In the genomic region with DNA sequence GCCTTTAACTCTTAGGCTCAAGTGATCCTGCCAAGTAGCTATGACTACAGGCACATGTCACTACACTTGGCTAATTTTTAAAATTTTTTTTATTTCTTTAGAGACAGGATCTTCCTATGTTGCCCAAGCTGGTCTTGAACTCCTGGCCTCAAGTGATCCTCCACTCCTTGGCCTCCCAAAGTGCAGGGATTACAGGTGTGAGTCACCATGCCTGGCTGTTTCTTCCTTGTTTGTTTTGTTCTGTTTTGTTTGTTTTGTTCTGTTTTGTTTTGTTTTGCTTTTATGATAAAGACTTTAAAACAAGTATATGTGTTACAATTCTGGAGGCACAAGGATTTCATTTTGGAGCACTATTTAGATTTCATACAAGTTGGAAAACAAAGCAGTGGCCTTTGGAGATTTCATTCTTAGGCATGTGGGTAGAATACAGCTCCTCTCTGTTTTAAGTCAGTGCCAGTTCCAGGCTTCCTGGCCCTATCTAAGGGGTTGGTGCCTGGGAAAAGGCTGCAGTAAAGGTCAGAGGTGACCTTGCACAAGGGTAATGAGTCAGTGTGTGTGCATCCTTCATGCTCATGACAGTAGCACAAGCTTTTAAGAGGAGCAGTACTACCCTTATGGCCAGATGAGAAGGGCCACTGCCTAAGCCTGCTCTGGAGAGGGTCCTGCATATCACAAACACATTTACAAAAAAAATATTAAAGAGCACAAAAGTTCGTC, we compare ENCODE assay signal across 14 cellular contexts. TPM values are rescaled to one million over a fixed set of nuclear protein-coding genes. Genes with fewer than 3 reads are reported as not detected.
DNase-seq lines count a peak whose midpoint lies in the region; ATAC-seq, FAIRE-seq and TF ChIP-seq lines count a peak whose summit lies in the region.
"Had no signal": no experiment of that assay in that cellular context is flagged by ENCODE, and none has a peak within 500 bp of the region (broad histone marks: within the 10 kb centered on the region; RNA-seq: fewer than 3 reads in every experiment).

No MANE protein-coding gene starts in this region.

- no peak overlapping the region for H2AK5ac ChIP-seq in trophoblast cell (ENCODE audit: low read length)

- no peak overlapping the region for H3K9ac ChIP-seq in trophoblast cell (ENCODE audit: low read length)

- H2BK5ac ChIP-seq in trophoblast cell (ENCODE audit: low read depth, low read length, poor library complexity), result no peak overlapping the region

- H3K79me2 ChIP-seq in trophoblast cell (ENCODE audit: control insufficient read depth, insufficient read depth, low read length, poor library complexity), result no peaks in the 10 kb centered on the region

- no peaks in the 10 kb centered on the region for H3K27me3 ChIP-seq in Panc1 (ENCODE audit: control insufficient read depth, insufficient read depth, low read length)
- H3K27me3 ChIP-seq in trophoblast cell (ENCODE audit: insufficient read depth, low read length), result no peaks in the 10 kb centered on the region
- H3K27me3 ChIP-seq: tibial nerve had no signal

- no peak overlapping the region for H2BK120ac ChIP-seq in trophoblast cell (ENCODE audit: insufficient read depth, low read length, poor library complexity)

- H4K91ac ChIP-seq in trophoblast cell (ENCODE audit: low read depth, low read length), result no peak overlapping the region

- H3K4me1 ChIP-seq in Panc1 (ENCODE audit: control insufficient read depth, insufficient read depth, low read length) (peaks cover 15% of the 10 kb centered on the region), trophoblast cell (ENCODE audit: control insufficient read depth in 1 of 2, insufficient read depth in 2 of 2, low read length in 2 of 2) (peaks cover 3% of the 10 kb centered on the region in 2 experiments)

- H3K36me3 Mint-ChIP-seq in activated CD4-positive, alpha-beta memory T cell treated with anti-CD3 and anti-CD28 coated beads for 36 hours, result no peaks in the 10 kb centered on the region
- H3K36me3 Mint-ChIP-seq in endothelial cell (ENCODE audit: low read depth, unreplicated experiment), result peaks cover 2% of the 10 kb centered on the region

- DNase-seq in HCEC 1CT (peak; percentile 95), Panc1 (ENCODE audit: low read depth, low spot score) (peak; percentile 95), epithelial cell of proximal tubule (ENCODE audit: low read depth) (peak; percentile 80), trophoblast cell (peak in 1 of 2 donors; percentile 45), frontal cortex (ENCODE audit: low spot score in 2 of 2) (no peak), endothelial cell (ENCODE audit: low spot score) (no peak)
- no peak for DNase-seq in activated CD4-positive, alpha-beta memory T cell treated with anti-CD3 and anti-CD28 coated beads for 36 hours
- DNase-seq: activated CD8-positive, alpha-beta T cell treated with anti-CD3 and anti-CD28 coated beads, Interleukin-2, amount 10 ng/mL, durations not matched to agents 7 days and 5 days; activated naive CD4-positive, alpha-beta T cell treated with Interleukin-2 at 50 U/mL for 16 hours; heart left ventricle; left ventricle myocardium inferior; T-helper 2 cell had no signal

- H2AFZ ChIP-seq in trophoblast cell (ENCODE audit: insufficient read depth, low read length, poor library complexity), result no peak overlapping the region

- H4K8ac ChIP-seq in trophoblast cell (ENCODE audit: low read depth, low read length), result no peak overlapping the region

- 0 out of 2 replicates have a peak overlapping the region, but pooled peaks have one; percentile 10 for H3K27ac ChIP-seq in Panc1 (ENCODE audit: low read length)
- H3K27ac ChIP-seq in trophoblast cell (ENCODE audit: low read depth, low read length), result peak overlapping the region; percentile 40
- H3K27ac ChIP-seq: heart left ventricle, left ventricle myocardium inferior had no signal

- CTCF ChIA-PET in Panc1 (lab: Charles Lee), result interaction anchor here (0.6 kb wide), 1 partner anchor 12 kb away, joined by 3 read pairs; no protein-coding TSS in a partner anchor
- CTCF ChIA-PET in activated CD4-positive, alpha-beta memory T cell treated with anti-CD3 and anti-CD28 coated beads for 36 hours (lab: Charles Lee), result no interaction called here

- H3K4ac ChIP-seq in trophoblast cell (ENCODE audit: low read depth, low read length), result no peak overlapping the region

- no peaks in the 10 kb centered on the region for H3K36me3 ChIP-seq in Panc1 (ENCODE audit: control insufficient read depth, insufficient read depth, low read length)
- H3K36me3 ChIP-seq in trophoblast cell (ENCODE audit: control insufficient read depth in 1 of 2, insufficient read depth in 2 of 2, low read length in 2 of 2), result no peaks in the 10 kb centered on the region
- H3K36me3 ChIP-seq: heart left ventricle, left ventricle myocardium inferior, tibial nerve had no signal

- H2BK12ac ChIP-seq in trophoblast cell (ENCODE audit: low read length), result no peak overlapping the region

- POLR2A ChIA-PET in Panc1 (lab: Charles Lee), result interaction anchor here (0.6 kb wide), 1 partner anchor 672 kb away, joined by 3 read pairs; no protein-coding TSS in a partner anchor
- POLR2A ChIA-PET in activated CD4-positive, alpha-beta memory T cell treated with anti-CD3 and anti-CD28 coated beads for 36 hours (lab: Charles Lee), result interaction anchor here (0.7 kb wide), 1 partner anchor 95 kb away, joined by 3 read pairs; no protein-coding TSS in a partner anchor

- no peak overlapping the region for H3K23ac ChIP-seq in trophoblast cell (ENCODE audit: low read length)

- no peak overlapping the region for H3K14ac ChIP-seq in trophoblast cell (ENCODE audit: low read length)

- no peak overlapping the region for H3K4me2 ChIP-seq in trophoblast cell (ENCODE audit: low read length)

- TF ChIP-seq CTCF in Panc1 (IDR thresholded peaks at IDR 0.05), result no peak
- TF ChIP-seq CTCF in epithelial cell of proximal tubule (conservative IDR thresholded peaks at IDR 0.05; ENCODE audit: low read depth, low read length), result no peak
- TF ChIP-seq CTCF in endothelial cell (IDR thresholded peaks at IDR 0.05; ENCODE audit: unreplicated experiment), result no peak

- no peaks in the 10 kb centered on the region for H3K9me3 Mint-ChIP-seq in activated CD4-positive, alpha-beta memory T cell treated with anti-CD3 and anti-CD28 coated beads for 36 hours
- no peaks in the 10 kb centered on the region for H3K9me3 Mint-ChIP-seq in endothelial cell (ENCODE audit: unreplicated experiment)

- H3K4me1 Mint-ChIP-seq in activated CD4-positive, alpha-beta memory T cell treated with anti-CD3 and anti-CD28 coated beads for 36 hours (ENCODE audit: low read depth), result peaks cover 14% of the 10 kb centered on the region
- peaks cover 6% of the 10 kb centered on the region for H3K4me1 Mint-ChIP-seq in endothelial cell (ENCODE audit: unreplicated experiment)

- H3K18ac ChIP-seq in trophoblast cell (ENCODE audit: low read length), result no peak overlapping the region

- H3K4me3 ChIP-seq in Panc1 (ENCODE audit: low read depth in 2 of 2, low read length in 2 of 2) (no peak overlapping the region), epithelial cell of proximal tubule (ENCODE audit: low read depth, low read length) (no peak overlapping the region), trophoblast cell (ENCODE audit: low read depth, low read length) (no peak overlapping the region)
- H3K4me3 ChIP-seq: heart left ventricle, left ventricle myocardium inferior, tibial nerve had no signal

- ATAC-seq in Panc1 (peak; percentile 92), HG02610 (IDR thresholded peaks at IDR 0.05; ENCODE audit: unreplicated experiment) (no peak)
- ATAC-seq: activated CD8-positive, alpha-beta T cell treated with anti-CD3 and anti-CD28 coated beads, Interleukin-2, amount 10 ng/mL, durations not matched to agents 7 days and 5 days had no signal

- peaks cover 6% of the 10 kb centered on the region for H3K79me1 ChIP-seq in trophoblast cell (ENCODE audit: low read length)

- no TSS peak for BruUV-seq in Panc1 (replicated peaks; lab: Mats Ljungman, UMichigan)

- no peak overlapping the region for H4K12ac ChIP-seq in trophoblast cell (ENCODE audit: low read depth, low read length)

- no peak overlapping the region for H3K27ac Mint-ChIP-seq in activated CD4-positive, alpha-beta memory T cell treated with anti-CD3 and anti-CD28 coated beads for 36 hours
- H3K27ac Mint-ChIP-seq in endothelial cell (ENCODE audit: unreplicated experiment), result no peak overlapping the region
- H3K27ac Mint-ChIP-seq: activated CD8-positive, alpha-beta T cell treated with anti-CD3 and anti-CD28 coated beads, Interleukin-2, amount 10 ng/mL, durations not matched to agents 7 days and 5 days had no signal

- FAIRE-seq in frontal cortex (lab: Jason Lieb, UNC), result no peak

- H3K9me3 ChIP-seq in Panc1 (ENCODE audit: control insufficient read depth, insufficient read depth, low read depth, low read length), result no peaks in the 10 kb centered on the region
- no peaks in the 10 kb centered on the region for H3K9me3 ChIP-seq in trophoblast cell (ENCODE audit: insufficient read depth, low read depth, low read length)
- H3K9me3 ChIP-seq: heart left ventricle, left ventricle myocardium inferior, tibial nerve had no signal

- no peak overlapping the region for H3K4me3 Mint-ChIP-seq in activated CD4-positive, alpha-beta memory T cell treated with anti-CD3 and anti-CD28 coated beads for 36 hours
- H3K4me3 Mint-ChIP-seq in endothelial cell (ENCODE audit: unreplicated experiment), result no peak overlapping the region
- H3K4me3 Mint-ChIP-seq: activated CD8-positive, alpha-beta T cell treated with anti-CD3 and anti-CD28 coated beads, Interleukin-2, amount 10 ng/mL, durations not matched to agents 7 days and 5 days had no signal

- H3K27me3 Mint-ChIP-seq in activated CD4-positive, alpha-beta memory T cell treated with anti-CD3 and anti-CD28 coated beads for 36 hours, result peaks cover 3% of the 10 kb centered on the region
- no peaks in the 10 kb centered on the region for H3K27me3 Mint-ChIP-seq in endothelial cell (ENCODE audit: unreplicated experiment)

- no CpG with 5 or more reads among the region's 1 CpG for WGBS in trophoblast cell (ENCODE audit: extremely low coverage, insufficient coverage, insufficient read length)

- intact Hi-C loops in Panc1 (cut with micrococcal nuclease; ENCODE audit: unreplicated experiment), result no loop called here
- intact Hi-C loops in activated CD4-positive, alpha-beta memory T cell treated with anti-CD3 and anti-CD28 coated beads for 36 hours (cut with micrococcal nuclease), result no loop called here

- in situ Hi-C loops in Panc1 (cut with HindIII; ENCODE audit: low pct_unique_long_range_greater_than_20kb, low sequenced_read_pairs), result no loop called here

RNA-seq across cellular contexts. Expression of gene FGFBP3, which starts 17.8 kb away (rescaled TPM):
- total RNA-seq in Panc1 (2021; ENCODE audit: unreplicated experiment) (1.5 TPM), epithelial cell of proximal tubule (0.12 and 1.2 TPM in 2 replicates), frontal cortex (18.3 TPM), endothelial cell (ENCODE audit: unreplicated experiment) (3.1 TPM)
- polyA plus RNA-seq in Panc1 (2012; ENCODE audit: insufficient read length), result 2.0 TPM
- 0.96 and 1.0 TPM in 2 replicates for polyA plus RNA-seq in trophoblast cell (2013)
- 1 to 10 TPM; 1.2 to 1.6 TPM for total RNA-seq in activated CD4-positive, alpha-beta memory T cell treated with anti-CD3 and anti-CD28 coated beads for 36 hours

RNA-seq across cellular contexts. Expression of gene BTAF1, which starts 32.1 kb away (rescaled TPM):
- total RNA-seq in Panc1 (2021; ENCODE audit: unreplicated experiment), result 33.8 TPM
- 10.1 TPM for polyA plus RNA-seq in Panc1 (2012; ENCODE audit: insufficient read length)
- 19.2 and 35.2 TPM in 2 replicates for total RNA-seq in epithelial cell of proximal tubule
- 19.8 and 20.2 TPM in 2 replicates for polyA plus RNA-seq in trophoblast cell (2013)
- total RNA-seq in frontal cortex, result 65.2 TPM
- 10 to 100 TPM; 49.9 to 50.7 TPM for total RNA-seq in activated CD4-positive, alpha-beta memory T cell treated with anti-CD3 and anti-CD28 coated beads for 36 hours
- total RNA-seq in endothelial cell (ENCODE audit: unreplicated experiment), result 30.0 TPM

Comparison
In these comparisons a context has a peak if more than half of its experiments do, and no peak if none do; other contexts are left out.
1. DNase-seq: peak in HCEC 1CT (single experiment), Panc1 (single experiment) and epithelial cell of proximal tubule (single experiment); none in frontal cortex (0 of 2), activated CD4-positive, alpha-beta memory T cell treated with anti-CD3 and anti-CD28 coated beads for 36 hours (single experiment) and endothelial cell (single experiment).